ENCODE assay signal across 7 cellular contexts in the genomic region with DNA sequence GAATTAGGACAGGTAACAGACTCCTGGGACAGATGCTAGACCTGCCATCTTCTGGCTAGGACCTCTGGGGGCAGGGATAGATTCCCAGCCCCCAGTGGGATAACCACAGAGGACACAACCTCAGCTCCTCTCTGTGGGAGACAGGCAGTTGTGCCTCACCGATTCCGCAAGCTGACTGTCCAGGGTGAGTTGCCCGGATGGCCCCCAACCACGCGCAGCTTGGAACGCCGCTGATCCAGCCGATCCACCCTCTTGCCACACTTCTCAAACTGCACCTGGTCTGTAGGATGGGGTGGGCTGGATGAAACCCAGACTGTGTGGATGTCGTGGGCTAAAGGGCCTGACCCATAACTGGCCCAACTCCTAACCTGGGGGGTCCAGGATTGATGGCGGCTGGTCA. TPM values are rescaled to one million over a fixed set of nuclear protein-coding genes. Genes with fewer than 3 reads are reported as not detected.
"Had no signal": no experiment of that assay in that cellular context is flagged by ENCODE, and none has a peak within 500 bp of the region (broad histone marks: within the 10 kb centered on the region; RNA-seq: fewer than 3 reads in every experiment).

No MANE protein-coding gene starts in this region.

RNA-seq across cellular contexts. Expression of a gene that starts 34.4 kb away (rescaled TPM):
- total RNA-seq: esophagus mucosa, frontal cortex, kidney epithelial cell, left colon, left ventricle myocardium superior, posterior vena cava had no signal
- polyA plus RNA-seq: fibroblast of lung had no signal
